In genomic region chr18:58078889-58079573, GRCh38 we compare ENCODE assay signal across 2 cellular contexts.
TF ChIP-seq lines count a peak whose summit lies in the region.

No MANE protein-coding gene starts in this region.

TF ChIP-seq in SK-N-SH treated with all-trans-retinoic acid at 6 μM for 48 hours, 23 proteins besides CTCF, POLR2A, EP300 and RAD21 (continued from another document):
- TF ChIP-seq, protein P1, sequence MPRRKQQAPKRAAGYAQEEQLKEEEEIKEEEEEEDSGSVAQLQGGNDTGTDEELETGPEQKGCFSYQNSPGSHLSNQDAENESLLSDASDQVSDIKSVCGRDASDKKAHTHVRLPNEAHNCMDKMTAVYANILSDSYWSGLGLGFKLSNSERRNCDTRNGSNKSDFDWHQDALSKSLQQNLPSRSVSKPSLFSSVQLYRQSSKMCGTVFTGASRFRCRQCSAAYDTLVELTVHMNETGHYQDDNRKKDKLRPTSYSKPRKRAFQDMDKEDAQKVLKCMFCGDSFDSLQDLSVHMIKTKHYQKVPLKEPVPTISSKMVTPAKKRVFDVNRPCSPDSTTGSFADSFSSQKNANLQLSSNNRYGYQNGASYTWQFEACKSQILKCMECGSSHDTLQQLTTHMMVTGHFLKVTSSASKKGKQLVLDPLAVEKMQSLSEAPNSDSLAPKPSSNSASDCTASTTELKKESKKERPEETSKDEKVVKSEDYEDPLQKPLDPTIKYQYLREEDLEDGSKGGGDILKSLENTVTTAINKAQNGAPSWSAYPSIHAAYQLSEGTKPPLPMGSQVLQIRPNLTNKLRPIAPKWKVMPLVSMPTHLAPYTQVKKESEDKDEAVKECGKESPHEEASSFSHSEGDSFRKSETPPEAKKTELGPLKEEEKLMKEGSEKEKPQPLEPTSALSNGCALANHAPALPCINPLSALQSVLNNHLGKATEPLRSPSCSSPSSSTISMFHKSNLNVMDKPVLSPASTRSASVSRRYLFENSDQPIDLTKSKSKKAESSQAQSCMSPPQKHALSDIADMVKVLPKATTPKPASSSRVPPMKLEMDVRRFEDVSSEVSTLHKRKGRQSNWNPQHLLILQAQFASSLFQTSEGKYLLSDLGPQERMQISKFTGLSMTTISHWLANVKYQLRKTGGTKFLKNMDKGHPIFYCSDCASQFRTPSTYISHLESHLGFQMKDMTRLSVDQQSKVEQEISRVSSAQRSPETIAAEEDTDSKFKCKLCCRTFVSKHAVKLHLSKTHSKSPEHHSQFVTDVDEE (CRISPR knock-in tag; IDR thresholded peaks at IDR 0.05): no peak
- no peak for TF ChIP-seq TCF4 (CRISPR knock-in tag; IDR thresholded peaks at IDR 0.05; ENCODE audit: borderline replicate concordance)
- no peak for TF ChIP-seq ZNF70 (CRISPR knock-in tag; IDR thresholded peaks at IDR 0.05)
- no peak for TF ChIP-seq POU6F1 (CRISPR knock-in tag; IDR thresholded peaks at IDR 0.05; ENCODE audit: borderline replicate concordance, low read depth)
- TF ChIP-seq ZFP30 (CRISPR knock-in tag; IDR thresholded peaks at IDR 0.05): no peak
- TF ChIP-seq, protein P2, sequence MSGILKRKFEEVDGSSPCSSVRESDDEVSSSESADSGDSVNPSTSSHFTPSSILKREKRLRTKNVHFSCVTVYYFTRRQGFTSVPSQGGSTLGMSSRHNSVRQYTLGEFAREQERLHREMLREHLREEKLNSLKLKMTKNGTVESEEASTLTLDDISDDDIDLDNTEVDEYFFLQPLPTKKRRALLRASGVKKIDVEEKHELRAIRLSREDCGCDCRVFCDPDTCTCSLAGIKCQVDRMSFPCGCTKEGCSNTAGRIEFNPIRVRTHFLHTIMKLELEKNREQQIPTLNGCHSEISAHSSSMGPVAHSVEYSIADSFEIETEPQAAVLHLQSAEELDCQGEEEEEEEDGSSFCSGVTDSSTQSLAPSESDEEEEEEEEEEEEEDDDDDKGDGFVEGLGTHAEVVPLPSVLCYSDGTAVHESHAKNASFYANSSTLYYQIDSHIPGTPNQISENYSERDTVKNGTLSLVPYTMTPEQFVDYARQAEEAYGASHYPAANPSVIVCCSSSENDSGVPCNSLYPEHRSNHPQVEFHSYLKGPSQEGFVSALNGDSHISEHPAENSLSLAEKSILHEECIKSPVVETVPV (CRISPR knock-in tag; IDR thresholded peaks at IDR 0.05): no peak
- no peak for TF ChIP-seq PPARA (CRISPR knock-in tag; IDR thresholded peaks at IDR 0.05; ENCODE audit: borderline replicate concordance)
- no peak for TF ChIP-seq ARNTL (CRISPR knock-in tag; IDR thresholded peaks at IDR 0.05; ENCODE audit: borderline replicate concordance, low read depth)
- no peak for TF ChIP-seq SNAI2 (CRISPR knock-in tag; IDR thresholded peaks at IDR 0.05)
- no peak for TF ChIP-seq ISL1 (CRISPR knock-in tag; IDR thresholded peaks at IDR 0.05)
- TF ChIP-seq CSDC2 (CRISPR knock-in tag; IDR thresholded peaks at IDR 0.05): no peak
- TF ChIP-seq ZNF565 (CRISPR knock-in tag; conservative IDR thresholded peaks at IDR 0.05; ENCODE audit: low read depth): no peak
- no peak for TF ChIP-seq PATZ1 (CRISPR knock-in tag; IDR thresholded peaks at IDR 0.05; ENCODE audit: borderline replicate concordance)
TF ChIP-seq in SK-N-SH treated with all-trans-retinoic acid at 6 μM for 48 hours: peak in this region for 0.

TF ChIP-seq in GM23338, 12 proteins besides CTCF, POLR2A, EP300 and RAD21 (continued from another document):
- TF ChIP-seq, protein P3, sequence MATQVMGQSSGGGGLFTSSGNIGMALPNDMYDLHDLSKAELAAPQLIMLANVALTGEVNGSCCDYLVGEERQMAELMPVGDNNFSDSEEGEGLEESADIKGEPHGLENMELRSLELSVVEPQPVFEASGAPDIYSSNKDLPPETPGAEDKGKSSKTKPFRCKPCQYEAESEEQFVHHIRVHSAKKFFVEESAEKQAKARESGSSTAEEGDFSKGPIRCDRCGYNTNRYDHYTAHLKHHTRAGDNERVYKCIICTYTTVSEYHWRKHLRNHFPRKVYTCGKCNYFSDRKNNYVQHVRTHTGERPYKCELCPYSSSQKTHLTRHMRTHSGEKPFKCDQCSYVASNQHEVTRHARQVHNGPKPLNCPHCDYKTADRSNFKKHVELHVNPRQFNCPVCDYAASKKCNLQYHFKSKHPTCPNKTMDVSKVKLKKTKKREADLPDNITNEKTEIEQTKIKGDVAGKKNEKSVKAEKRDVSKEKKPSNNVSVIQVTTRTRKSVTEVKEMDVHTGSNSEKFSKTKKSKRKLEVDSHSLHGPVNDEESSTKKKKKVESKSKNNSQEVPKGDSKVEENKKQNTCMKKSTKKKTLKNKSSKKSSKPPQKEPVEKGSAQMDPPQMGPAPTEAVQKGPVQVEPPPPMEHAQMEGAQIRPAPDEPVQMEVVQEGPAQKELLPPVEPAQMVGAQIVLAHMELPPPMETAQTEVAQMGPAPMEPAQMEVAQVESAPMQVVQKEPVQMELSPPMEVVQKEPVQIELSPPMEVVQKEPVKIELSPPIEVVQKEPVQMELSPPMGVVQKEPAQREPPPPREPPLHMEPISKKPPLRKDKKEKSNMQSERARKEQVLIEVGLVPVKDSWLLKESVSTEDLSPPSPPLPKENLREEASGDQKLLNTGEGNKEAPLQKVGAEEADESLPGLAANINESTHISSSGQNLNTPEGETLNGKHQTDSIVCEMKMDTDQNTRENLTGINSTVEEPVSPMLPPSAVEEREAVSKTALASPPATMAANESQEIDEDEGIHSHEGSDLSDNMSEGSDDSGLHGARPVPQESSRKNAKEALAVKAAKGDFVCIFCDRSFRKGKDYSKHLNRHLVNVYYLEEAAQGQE (IDR thresholded peaks at IDR 0.05; ENCODE audit: unreplicated experiment): no peak
- TF ChIP-seq EZH2 (IDR thresholded peaks at IDR 0.05; ENCODE audit: low read depth, unreplicated experiment): no peak
- TF ChIP-seq, protein P4, sequence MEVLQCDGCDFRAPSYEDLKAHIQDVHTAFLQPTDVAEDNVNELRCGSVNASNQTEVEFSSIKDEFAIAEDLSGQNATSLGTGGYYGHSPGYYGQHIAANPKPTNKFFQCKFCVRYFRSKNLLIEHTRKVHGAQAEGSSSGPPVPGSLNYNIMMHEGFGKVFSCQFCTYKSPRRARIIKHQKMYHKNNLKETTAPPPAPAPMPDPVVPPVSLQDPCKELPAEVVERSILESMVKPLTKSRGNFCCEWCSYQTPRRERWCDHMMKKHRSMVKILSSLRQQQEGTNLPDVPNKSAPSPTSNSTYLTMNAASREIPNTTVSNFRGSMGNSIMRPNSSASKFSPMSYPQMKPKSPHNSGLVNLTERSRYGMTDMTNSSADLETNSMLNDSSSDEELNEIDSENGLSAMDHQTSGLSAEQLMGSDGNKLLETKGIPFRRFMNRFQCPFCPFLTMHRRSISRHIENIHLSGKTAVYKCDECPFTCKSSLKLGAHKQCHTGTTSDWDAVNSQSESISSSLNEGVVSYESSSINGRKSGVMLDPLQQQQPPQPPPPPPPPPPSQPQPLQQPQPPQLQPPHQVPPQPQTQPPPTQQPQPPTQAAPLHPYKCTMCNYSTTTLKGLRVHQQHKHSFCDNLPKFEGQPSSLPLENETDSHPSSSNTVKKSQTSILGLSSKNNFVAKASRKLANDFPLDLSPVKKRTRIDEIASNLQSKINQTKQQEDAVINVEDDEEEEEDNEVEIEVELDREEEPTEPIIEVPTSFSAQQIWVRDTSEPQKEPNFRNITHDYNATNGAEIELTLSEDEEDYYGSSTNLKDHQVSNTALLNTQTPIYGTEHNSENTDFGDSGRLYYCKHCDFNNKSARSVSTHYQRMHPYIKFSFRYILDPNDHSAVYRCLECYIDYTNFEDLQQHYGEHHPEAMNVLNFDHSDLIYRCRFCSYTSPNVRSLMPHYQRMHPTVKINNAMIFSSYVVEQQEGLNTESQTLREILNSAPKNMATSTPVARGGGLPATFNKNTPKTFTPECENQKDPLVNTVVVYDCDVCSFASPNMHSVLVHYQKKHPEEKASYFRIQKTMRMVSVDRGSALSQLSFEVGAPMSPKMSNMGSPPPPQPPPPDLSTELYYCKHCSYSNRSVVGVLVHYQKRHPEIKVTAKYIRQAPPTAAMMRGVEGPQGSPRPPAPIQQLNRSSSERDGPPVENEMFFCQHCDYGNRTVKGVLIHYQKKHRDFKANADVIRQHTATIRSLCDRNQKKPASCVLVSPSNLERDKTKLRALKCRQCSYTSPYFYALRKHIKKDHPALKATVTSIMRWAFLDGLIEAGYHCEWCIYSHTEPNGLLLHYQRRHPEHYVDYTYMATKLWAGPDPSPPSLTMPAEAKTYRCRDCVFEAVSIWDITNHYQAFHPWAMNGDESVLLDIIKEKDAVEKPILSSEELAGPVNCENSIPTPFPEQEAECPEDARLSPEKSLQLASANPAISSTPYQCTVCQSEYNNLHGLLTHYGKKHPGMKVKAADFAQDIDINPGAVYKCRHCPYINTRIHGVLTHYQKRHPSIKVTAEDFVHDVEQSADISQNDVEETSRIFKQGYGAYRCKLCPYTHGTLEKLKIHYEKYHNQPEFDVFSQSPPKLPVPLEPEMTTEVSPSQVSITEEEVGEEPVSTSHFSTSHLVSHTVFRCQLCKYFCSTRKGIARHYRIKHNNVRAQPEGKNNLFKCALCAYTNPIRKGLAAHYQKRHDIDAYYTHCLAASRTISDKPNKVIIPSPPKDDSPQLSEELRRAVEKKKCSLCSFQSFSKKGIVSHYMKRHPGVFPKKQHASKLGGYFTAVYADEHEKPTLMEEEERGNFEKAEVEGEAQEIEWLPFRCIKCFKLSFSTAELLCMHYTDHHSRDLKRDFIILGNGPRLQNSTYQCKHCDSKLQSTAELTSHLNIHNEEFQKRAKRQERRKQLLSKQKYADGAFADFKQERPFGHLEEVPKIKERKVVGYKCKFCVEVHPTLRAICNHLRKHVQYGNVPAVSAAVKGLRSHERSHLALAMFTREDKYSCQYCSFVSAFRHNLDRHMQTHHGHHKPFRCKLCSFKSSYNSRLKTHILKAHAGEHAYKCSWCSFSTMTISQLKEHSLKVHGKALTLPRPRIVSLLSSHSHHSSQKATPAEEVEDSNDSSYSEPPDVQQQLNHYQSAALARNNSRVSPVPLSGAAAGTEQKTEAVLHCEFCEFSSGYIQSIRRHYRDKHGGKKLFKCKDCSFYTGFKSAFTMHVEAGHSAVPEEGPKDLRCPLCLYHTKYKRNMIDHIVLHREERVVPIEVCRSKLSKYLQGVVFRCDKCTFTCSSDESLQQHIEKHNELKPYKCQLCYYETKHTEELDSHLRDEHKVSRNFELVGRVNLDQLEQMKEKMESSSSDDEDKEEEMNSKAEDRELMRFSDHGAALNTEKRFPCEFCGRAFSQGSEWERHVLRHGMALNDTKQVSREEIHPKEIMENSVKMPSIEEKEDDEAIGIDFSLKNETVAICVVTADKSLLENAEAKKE (CRISPR knock-in tag; IDR thresholded peaks at IDR 0.05): no peak
- no peak for TF ChIP-seq JUNB (IDR thresholded peaks at IDR 0.05; ENCODE audit: unreplicated experiment)
- no peak for TF ChIP-seq ZNF114 (CRISPR knock-in tag; IDR thresholded peaks at IDR 0.05)
